1 cellular context compared by ENCODE assay signal in genomic region chr17:40303009-40303657, GRCh38.
TF ChIP-seq lines count a peak whose summit lies in the region.

No MANE protein-coding gene starts in this region.

TF ChIP-seq in SK-N-SH, 30 proteins besides CTCF, POLR2A, EP300 and RAD21 (continued from another document):
- TF ChIP-seq REST (IDR thresholded peaks at IDR 0.05; ENCODE audit: low read depth, low read length): no peak
- no peak for TF ChIP-seq MEF2A (IDR thresholded peaks at IDR 0.05; ENCODE audit: borderline replicate concordance, low read depth)
- TF ChIP-seq SIN3A (IDR thresholded peaks at IDR 0.05; ENCODE audit: borderline replicate concordance, low read depth, low read length): 0 out of 2 replicates have a peak, but pooled peaks have one; percentile 17
- peak; percentile 24 for TF ChIP-seq RCOR1 (IDR thresholded peaks at IDR 0.05; ENCODE audit: low read length)
- TF ChIP-seq YY1 (IDR thresholded peaks at IDR 0.05; ENCODE audit: low read depth): no peak
- TF ChIP-seq FOSL2 (IDR thresholded peaks at IDR 0.05; ENCODE audit: borderline replicate concordance, low read depth): no peak
- no peak; the same call in 1 of the 2 replicates for TF ChIP-seq MXI1 (IDR thresholded peaks at IDR 0.05; ENCODE audit: low read depth, low read length)
- no peak for TF ChIP-seq ELF1 (IDR thresholded peaks at IDR 0.05)
